ENCODE assay signal across 19 cellular contexts in the genomic region with DNA sequence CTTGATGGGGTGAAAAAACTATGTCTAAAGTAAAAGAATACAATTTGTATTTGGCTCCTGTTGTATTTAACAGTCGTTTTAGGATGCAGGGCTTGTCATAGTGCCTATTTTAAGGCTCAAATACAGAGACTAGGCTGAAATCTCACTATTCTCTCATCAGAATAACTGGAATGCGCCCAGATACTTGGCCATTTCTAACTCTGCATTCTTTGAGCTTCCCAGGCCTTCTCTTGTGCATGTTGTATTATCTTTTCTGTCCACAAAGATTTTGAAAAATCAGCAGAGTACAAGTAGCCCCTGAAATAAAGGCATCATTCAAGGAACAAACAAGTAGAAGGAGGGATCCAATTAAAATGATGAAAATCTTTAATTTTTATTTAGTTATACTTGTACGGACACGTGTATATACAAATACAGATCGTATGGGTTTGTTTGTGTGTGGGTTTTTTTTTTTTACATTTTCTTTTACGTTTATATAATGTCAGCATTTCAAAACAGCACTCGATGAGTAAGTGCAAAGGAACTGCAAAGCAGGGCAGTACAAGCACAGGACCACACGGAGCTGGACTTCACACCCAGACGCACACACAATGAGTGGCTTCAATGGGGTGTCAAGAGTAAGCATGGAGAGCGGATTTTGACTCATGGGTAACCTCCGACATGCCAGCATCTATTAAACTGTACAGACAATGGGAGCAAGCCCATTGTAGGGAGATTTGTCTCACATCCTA.
DNase-seq lines count a peak whose midpoint lies in the region; FAIRE-seq and TF ChIP-seq lines count a peak whose summit lies in the region.
"Had no signal": no experiment of that assay in that cellular context is flagged by ENCODE, and none has a peak within 500 bp of the region (broad histone marks: within the 10 kb centered on the region; RNA-seq: fewer than 3 reads in every experiment).

No MANE protein-coding gene starts in this region.

- no peak overlapping the region for H3K4me2 ChIP-seq in smooth muscle cell
- H3K4me2 ChIP-seq: GM23338 had no signal

- DNase-seq in GM18507 (ENCODE audit: extremely low spot score, insufficient read length, low read depth) (no peak), astrocyte of the hippocampus (ENCODE audit: low read depth, low spot score) (peak; percentile 72), foreskin fibroblast (peak; percentile 45 to 64), smooth muscle cell (lab: John Stamatoyannopoulos, UW; ENCODE audit: unreplicated experiment) (no peak), HEK293T (ENCODE audit: extremely low spot score) (no peak), globus pallidus (ENCODE audit: low spot score) (no peak), NCI-H345 treated with DMSO at 0.1 percent for 48 hours (lab: John Stamatoyannopoulos, UW; ENCODE audit: unreplicated experiment) (no peak)
- DNase-seq: activated CD4-positive, alpha-beta T cell treated with anti-CD3 and anti-CD28 coated beads, Interleukin-2, amount 50 U/mL, for 4 hours; activated naive CD4-positive, alpha-beta T cell treated with Interleukin-2 at 50 U/mL for 16 hours; aorta; foreskin melanocyte; NCI-H1417 treated with DMSO at 0.1 percent for 48 hours; NCI-H526 treated with DMSO at 0.1 percent for 48 hours; SHP77; stimulated activated CD4-positive, alpha-beta T cell treated with anti-CD3 and anti-CD28 coated beads, Interleukin-15, amount 100 ng/mL, for 24 hours; T-cell had no signal

- H3K27ac ChIP-seq in smooth muscle cell (ENCODE audit: low read depth): peak overlapping the region; percentile 34
- H3K27ac ChIP-seq: thoracic aorta had no signal

- no peak for TF ChIP-seq CTCF in foreskin fibroblast (IDR thresholded peaks at IDR 0.05; ENCODE audit: low read depth, low read length)
- TF ChIP-seq CTCF in smooth muscle cell (IDR thresholded peaks at IDR 0.05; ENCODE audit: borderline replicate concordance, insufficient read depth, poor library complexity, severe bottlenecking): no peak

- H3F3A ChIP-seq in smooth muscle cell (ENCODE audit: low read depth): peaks cover 6% of the 10 kb centered on the region

- FAIRE-seq in GM18507 (lab: Jason Lieb, UNC): peak; percentile 12
- FAIRE-seq: colon had no signal

- no peak overlapping the region for H3K9ac ChIP-seq in smooth muscle cell (ENCODE audit: low read depth)

- CTCF ChIA-PET in HEK293T (lab: Yijun Ruan, JAX): no interaction called here

- no peak overlapping the region for H2AFZ ChIP-seq in smooth muscle cell (ENCODE audit: low read depth)
- H2AFZ ChIP-seq: GM23338 had no signal

- no peaks in the 10 kb centered on the region for H4K20me1 ChIP-seq in smooth muscle cell (ENCODE audit: low read depth)

- 50% methylated on average over 11 of the region's 11 CpGs for WGBS in smooth muscle cell (ENCODE audit: low lambda C conversion rate)

- no peaks in the 10 kb centered on the region for H3K79me2 ChIP-seq in smooth muscle cell (ENCODE audit: low read depth)

- H3K4me3 ChIP-seq in foreskin fibroblast (ENCODE audit: low read depth in 1 of 2, low read length in 2 of 2) (no peak overlapping the region), smooth muscle cell (no peak overlapping the region)
- H3K4me3 ChIP-seq: GM23338, thoracic aorta had no signal

- H3K9me3 ChIP-seq in smooth muscle cell (replicated peaks; ENCODE audit: low read depth): no peaks in the 10 kb centered on the region
- H3K9me3 ChIP-seq: thoracic aorta had no signal

- H3K27me3 ChIP-seq in smooth muscle cell (ENCODE audit: low read depth): no peaks in the 10 kb centered on the region

- no peaks in the 10 kb centered on the region for H3K4me1 ChIP-seq in smooth muscle cell (ENCODE audit: low read depth)

- POLR2A ChIA-PET in HEK293T (lab: Yijun Ruan, JAX): no interaction called here

- no peaks in the 10 kb centered on the region for H3K36me3 ChIP-seq in smooth muscle cell (ENCODE audit: low read depth)
- H3K36me3 ChIP-seq: thoracic aorta had no signal

TF ChIP-seq in HEK293T, 16 proteins besides CTCF, POLR2A, EP300 and RAD21:
- no peak for TF ChIP-seq NFRKB (IDR thresholded peaks at IDR 0.05)
- TF ChIP-seq ARNT (IDR thresholded peaks at IDR 0.05): no peak
- TF ChIP-seq SP1 (IDR thresholded peaks at IDR 0.05): no peak
- no peak for TF ChIP-seq FOXM1 (IDR thresholded peaks at IDR 0.05; ENCODE audit: borderline replicate concordance)
- TF ChIP-seq CTBP1 (IDR thresholded peaks at IDR 0.05; ENCODE audit: borderline replicate concordance): no peak
- no peak for TF ChIP-seq FOXK2 (IDR thresholded peaks at IDR 0.05)
- TF ChIP-seq HDGF (IDR thresholded peaks at IDR 0.05; ENCODE audit: borderline replicate concordance): no peak
- TF ChIP-seq SUZ12 (IDR thresholded peaks at IDR 0.05): no peak

Comparison
In these comparisons a context has a peak if more than half of its experiments do, and no peak if none do; other contexts are left out.
1. DNase-seq: peak in astrocyte of the hippocampus (single experiment) and foreskin fibroblast (2 of 2); none in GM18507 (single experiment), smooth muscle cell (single experiment), HEK293T (single experiment), globus pallidus (single experiment) and NCI-H345 treated with DMSO at 0.1 percent for 48 hours (single experiment).